14 cellular contexts compared by ENCODE assay signal in the genomic region with DNA sequence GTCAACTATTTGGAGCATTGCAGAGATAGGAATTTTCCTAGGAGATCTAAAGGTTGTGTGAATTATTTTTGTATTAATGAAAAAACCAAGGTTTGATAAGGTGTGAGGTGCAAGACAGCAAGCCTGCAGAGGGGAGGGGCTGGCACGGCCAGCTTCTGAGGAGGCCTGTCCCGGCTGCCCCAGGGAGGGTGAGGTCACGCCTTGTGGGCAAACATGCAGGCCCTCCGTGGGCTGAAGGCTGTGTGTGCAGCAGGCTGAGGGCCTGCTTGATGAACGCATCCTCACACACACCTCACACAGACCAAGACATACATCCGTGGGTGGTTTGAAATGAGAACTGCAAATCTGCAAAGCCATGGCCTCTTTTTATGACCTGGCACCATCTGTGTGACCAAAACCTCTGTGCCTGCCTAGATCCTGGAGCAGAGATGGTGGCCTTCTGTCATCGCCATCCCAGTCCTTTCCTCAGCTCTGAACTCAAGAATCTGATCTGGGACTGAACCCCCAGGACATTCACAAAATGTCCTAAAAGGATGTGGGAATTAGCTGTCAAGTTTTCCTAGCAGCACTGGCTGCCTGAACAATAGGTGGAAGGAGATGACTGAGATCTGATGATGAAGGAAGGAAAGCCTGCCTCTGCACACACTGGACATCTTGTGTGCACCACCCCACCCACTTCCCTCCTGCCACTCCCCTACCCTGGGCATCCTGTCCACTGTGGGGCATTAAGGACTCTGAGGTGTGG.
DNase-seq lines count a peak whose midpoint lies in the region; ATAC-seq and TF ChIP-seq lines count a peak whose summit lies in the region.
"Had no signal": no experiment of that assay in that cellular context is flagged by ENCODE, and none has a peak within 500 bp of the region (broad histone marks: within the 10 kb centered on the region; RNA-seq: fewer than 3 reads in every experiment).

No MANE protein-coding gene starts in this region.

- no peaks in the 10 kb centered on the region for H3K9me3 Mint-ChIP-seq in activated T-helper 2 cell treated with anti-CD3 and anti-CD28 coated beads, Interferon-gamma antibody, Interleukin-2, Interleukin-4, amounts not matched to agents 10 μg/mL and 5 μg/mL and 100 μg/mL, durations not matched to agents 14 hours and 24 hours and 36 hours
- no peaks in the 10 kb centered on the region for H3K9me3 Mint-ChIP-seq in GM23338

- intact Hi-C loops in activated T-helper 2 cell treated with anti-CD3 and anti-CD28 coated beads, Interferon-gamma antibody, Interleukin-2, Interleukin-4, amounts not matched to agents 10 μg/mL and 5 μg/mL and 100 μg/mL, durations not matched to agents 14 hours and 24 hours and 36 hours (cut with micrococcal nuclease) = loop anchor here (5.0 to 10.0 kb wide), 2 partner anchors 66 to 321 kb away; partner anchors contain the start of genes LIPT1 and TSGA10
- intact Hi-C loops in left cardiac atrium (cut with DNase I) = loop anchor here (2.0 to 10.0 kb wide), 2 partner anchors 105 to 419 kb away; no protein-coding TSS in a partner anchor

- peak; percentile 4 for DNase-seq in NK-92 treated with Interleukin-12 subunit alpha and Interleukin-12 subunit beta, amount 100 ng/mL, for 24 hours (lab: John Stamatoyannopoulos, UW)
- no peak for DNase-seq in NK-92 (lab: John Stamatoyannopoulos, UW; ENCODE audit: unreplicated experiment)
- DNase-seq in activated T-helper 2 cell treated with anti-CD3 and anti-CD28 coated beads, Interferon-gamma antibody, Interleukin-2, Interleukin-4, amounts not matched to agents 10 μg/mL and 5 μg/mL and 100 μg/mL, durations not matched to agents 14 hours and 24 hours and 36 hours (ENCODE audit: low spot score) = no peak
- DNase-seq in left cardiac atrium = peak; percentile 71
- no peak for DNase-seq in NCI-H1105 treated with DMSO at 0.1 percent for 48 hours (lab: John Stamatoyannopoulos, UW)
- no peak for DNase-seq in GM23338 (ENCODE audit: low spot score)
- no peak for DNase-seq in NCI-H82 (lab: John Stamatoyannopoulos, UW)
- DNase-seq: DMS 273 treated with DMSO at 0.1 percent for 48 hours, HCEC 1CT, mesendoderm, NCI-H1436 had no signal

- H3K27me3 Mint-ChIP-seq in activated T-helper 2 cell treated with anti-CD3 and anti-CD28 coated beads, Interferon-gamma antibody, Interleukin-2, Interleukin-4, amounts not matched to agents 10 μg/mL and 5 μg/mL and 100 μg/mL, durations not matched to agents 14 hours and 24 hours and 36 hours (ENCODE audit: low read depth) = no peaks in the 10 kb centered on the region
- H3K27me3 Mint-ChIP-seq in GM23338 (ENCODE audit: insufficient read depth, low read depth, poor library complexity) = peaks cover 6% of the 10 kb centered on the region

- no peaks in the 10 kb centered on the region for H3F3A ChIP-seq in GM23338 (replicated peaks; ENCODE audit: low read depth)

- H3K36me3 ChIP-seq in GM23338 (ENCODE audit: insufficient read depth) = no peaks in the 10 kb centered on the region

- H2AFZ ChIP-seq in GM23338 = no peak overlapping the region

- H3K79me2 ChIP-seq in GM23338 (replicated peaks; ENCODE audit: insufficient read depth) = no peaks in the 10 kb centered on the region

- peak overlapping the region; percentile 5 for H3K27ac Mint-ChIP-seq in activated T-helper 2 cell treated with anti-CD3 and anti-CD28 coated beads, Interferon-gamma antibody, Interleukin-2, Interleukin-4, amounts not matched to agents 10 μg/mL and 5 μg/mL and 100 μg/mL, durations not matched to agents 14 hours and 24 hours and 36 hours
- no peak overlapping the region for H3K27ac Mint-ChIP-seq in GM23338

- no peak overlapping the region for H3K4me2 ChIP-seq in GM23338

- H3K4me1 Mint-ChIP-seq in activated T-helper 2 cell treated with anti-CD3 and anti-CD28 coated beads, Interferon-gamma antibody, Interleukin-2, Interleukin-4, amounts not matched to agents 10 μg/mL and 5 μg/mL and 100 μg/mL, durations not matched to agents 14 hours and 24 hours and 36 hours (ENCODE audit: low read depth) = peaks cover 64% of the 10 kb centered on the region
- H3K4me1 Mint-ChIP-seq in GM23338 = no peaks in the 10 kb centered on the region; the same call in 2 of the 3 replicates

- H3K27ac ChIP-seq in skin epidermis (peak overlapping the region in 14 of 21 experiments; percentile 10 to 79 (median 52)), GM23338 (ENCODE audit: low read depth) (no peak overlapping the region)
- H3K27ac ChIP-seq: 22Rv1 had no signal

- H3K4me3 ChIP-seq in skin epidermis = no peak overlapping the region
- H3K4me3 ChIP-seq in GM23338 = no peak overlapping the region

- no peak for TF ChIP-seq CTCF in GM23338 (conservative IDR thresholded peaks at IDR 0.05; ENCODE audit: low read depth in 2 of 2)

- H3K36me3 Mint-ChIP-seq in activated T-helper 2 cell treated with anti-CD3 and anti-CD28 coated beads, Interferon-gamma antibody, Interleukin-2, Interleukin-4, amounts not matched to agents 10 μg/mL and 5 μg/mL and 100 μg/mL, durations not matched to agents 14 hours and 24 hours and 36 hours (ENCODE audit: low read depth) = no peaks in the 10 kb centered on the region
- no peaks in the 10 kb centered on the region for H3K36me3 Mint-ChIP-seq in GM23338 (ENCODE audit: low read depth)

- no peaks in the 10 kb centered on the region for H4K20me1 ChIP-seq in GM23338 (replicated peaks; ENCODE audit: insufficient read depth)

- ATAC-seq in left cardiac atrium (peak; percentile 80 to 81), GM23338 (no peak)
- ATAC-seq: activated CD4-positive, CD25-positive, alpha-beta regulatory T cell treated with anti-CD3 and anti-CD28 coated beads, Interleukin-2, amount 50 U/mL, for 24 hours had no signal

- no peaks in the 10 kb centered on the region for H3K9me2 ChIP-seq in GM23338 (ENCODE audit: insufficient read depth)

- H3K27me3 ChIP-seq in GM23338 (ENCODE audit: insufficient read depth) = no peaks in the 10 kb centered on the region

- H3K4me1 ChIP-seq in GM23338 (ENCODE audit: insufficient read depth) = no peaks in the 10 kb centered on the region

- H3K4me3 Mint-ChIP-seq in activated T-helper 2 cell treated with anti-CD3 and anti-CD28 coated beads, Interferon-gamma antibody, Interleukin-2, Interleukin-4, amounts not matched to agents 10 μg/mL and 5 μg/mL and 100 μg/mL, durations not matched to agents 14 hours and 24 hours and 36 hours (ENCODE audit: low read depth) = no peak overlapping the region
- H3K4me3 Mint-ChIP-seq in GM23338 = no peak overlapping the region; the same call in 2 of the 3 replicates

TF ChIP-seq in GM23338, 12 proteins besides CTCF, POLR2A, EP300 and RAD21 (continues in another document):
- TF ChIP-seq STAT1 (IDR thresholded peaks at IDR 0.05; ENCODE audit: unreplicated experiment) (no peak), REST (IDR thresholded peaks at IDR 0.05; ENCODE audit: unreplicated experiment) (no peak), EZH2phosphoT487 (IDR thresholded peaks at IDR 0.05; ENCODE audit: unreplicated experiment) (no peak)

Comparison
In these comparisons a context has a peak if more than half of its experiments do, and no peak if none do; other contexts are left out.
1. DNase-seq: peak in NK-92 treated with Interleukin-12 subunit alpha and Interleukin-12 subunit beta, amount 100 ng/mL, for 24 hours (single experiment) and left cardiac atrium (single experiment); none in NK-92 (single experiment), activated T-helper 2 cell treated with anti-CD3 and anti-CD28 coated beads, Interferon-gamma antibody, Interleukin-2, Interleukin-4, amounts not matched to agents 10 μg/mL and 5 μg/mL and 100 μg/mL, durations not matched to agents 14 hours and 24 hours and 36 hours (single experiment), NCI-H1105 treated with DMSO at 0.1 percent for 48 hours (single experiment), GM23338 (single experiment) and NCI-H82 (single experiment).